18 cellular contexts compared by ENCODE assay signal in the genomic region with DNA sequence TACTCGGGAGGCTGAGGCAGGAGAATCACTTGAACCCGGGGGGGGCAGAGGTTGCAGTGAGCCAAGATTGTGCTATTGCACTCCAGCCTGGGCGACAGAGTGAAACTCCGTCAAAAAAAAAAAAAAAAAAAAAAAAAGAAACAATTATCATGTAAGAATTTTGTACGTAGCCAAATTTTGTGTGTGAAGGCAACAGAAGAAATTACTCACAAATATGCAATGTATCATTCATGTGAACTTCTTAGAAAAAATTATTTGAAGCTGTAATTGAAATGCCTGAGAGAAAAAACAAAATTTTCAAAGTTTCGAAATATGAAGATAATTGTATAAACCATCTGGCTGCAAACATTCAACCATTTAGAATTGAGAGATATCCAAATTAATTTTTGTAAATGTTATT.
"Had no signal": no experiment of that assay in that cellular context is flagged by ENCODE, and none has a peak within 500 bp of the region (broad histone marks: within the 10 kb centered on the region; RNA-seq: fewer than 3 reads in every experiment).

No MANE protein-coding gene starts in this region.

- H3K27ac Mint-ChIP-seq: activated CD8-positive, alpha-beta T cell treated with anti-CD3 and anti-CD28 coated beads, Interleukin-2, amount 10 ng/mL, durations not matched to agents 7 days and 5 days; activated naive CD8-positive, alpha-beta T cell treated with anti-CD3 and anti-CD28 coated beads for 36 hours; activated T-cell treated with anti-CD3 and anti-CD28 coated beads, Interleukin-2, amount 50 U/mL, for 72 hours; brain; dendritic cell treated with granulocyte-macrophage colony-stimulating factor and Interleukin-4, amounts not matched to agents 40 ng/mL and 50 ng/mL, for 4 days; naive B cell; WTC11 had no signal

- H3K36me3 Mint-ChIP-seq: activated naive CD8-positive, alpha-beta T cell treated with anti-CD3 and anti-CD28 coated beads for 36 hours; naive B cell; WTC11 had no signal

- H3K4me1 Mint-ChIP-seq: activated naive CD8-positive, alpha-beta T cell treated with anti-CD3 and anti-CD28 coated beads for 36 hours; central memory CD8-positive, alpha-beta T cell; naive B cell had no signal

- H3K36me3 ChIP-seq: gastrocnemius medialis, heart right ventricle, pancreas had no signal

- H3K9me3 ChIP-seq: gastrocnemius medialis, pancreas had no signal

- H3K4me3 Mint-ChIP-seq: activated CD8-positive, alpha-beta T cell treated with anti-CD3 and anti-CD28 coated beads, Interleukin-2, amount 10 ng/mL, durations not matched to agents 7 days and 5 days; activated naive CD8-positive, alpha-beta T cell treated with anti-CD3 and anti-CD28 coated beads for 36 hours; activated T-cell treated with anti-CD3 and anti-CD28 coated beads, Interleukin-2, amount 50 U/mL, for 72 hours; central memory CD8-positive, alpha-beta T cell; dendritic cell treated with granulocyte-macrophage colony-stimulating factor and Interleukin-4, amounts not matched to agents 40 ng/mL and 50 ng/mL, for 4 days; naive B cell; WTC11 had no signal

- DNase-seq: activated CD4-positive, alpha-beta T cell treated with anti-CD3 and anti-CD28 coated beads for 4 hours; activated CD8-positive, alpha-beta memory T cell treated with anti-CD3 and anti-CD28 coated beads, Interleukin-2, amount 50 U/mL, for 4 hours; activated CD8-positive, alpha-beta T cell treated with anti-CD3 and anti-CD28 coated beads, Interleukin-2, amount 10 ng/mL, durations not matched to agents 7 days and 5 days; activated gamma-delta T cell; activated naive CD8-positive, alpha-beta T cell treated with anti-CD3 and anti-CD28 coated beads for 36 hours; activated T-cell treated with anti-CD3 and anti-CD28 coated beads, Interleukin-2, amount 50 U/mL, for 72 hours; effector memory CD4-positive, alpha-beta T cell; gastrocnemius medialis; heart right ventricle; naive B cell; pancreas; stimulated activated CD4-positive, alpha-beta T cell treated with anti-CD3 and anti-CD28 coated beads, Interleukin-4, amount 100 ng/mL, for 1 hour; stimulated activated naive CD4-positive, alpha-beta T cell treated with Interleukin-2 at 50 U/mL for 16 hours; T-helper 2 cell had no signal

- H3K4me3 ChIP-seq: gastrocnemius medialis, pancreas had no signal

- H3K9me3 Mint-ChIP-seq: activated naive CD8-positive, alpha-beta T cell treated with anti-CD3 and anti-CD28 coated beads for 36 hours; activated T-cell treated with anti-CD3 and anti-CD28 coated beads, Interleukin-2, amount 50 U/mL, for 72 hours; central memory CD8-positive, alpha-beta T cell; dendritic cell treated with granulocyte-macrophage colony-stimulating factor and Interleukin-4, amounts not matched to agents 40 ng/mL and 50 ng/mL, for 4 days; WTC11 had no signal

- H3K27me3 ChIP-seq: gastrocnemius medialis, pancreas had no signal
